Comparison of ENCODE assay signal across 20 cellular contexts in the genomic region with DNA sequence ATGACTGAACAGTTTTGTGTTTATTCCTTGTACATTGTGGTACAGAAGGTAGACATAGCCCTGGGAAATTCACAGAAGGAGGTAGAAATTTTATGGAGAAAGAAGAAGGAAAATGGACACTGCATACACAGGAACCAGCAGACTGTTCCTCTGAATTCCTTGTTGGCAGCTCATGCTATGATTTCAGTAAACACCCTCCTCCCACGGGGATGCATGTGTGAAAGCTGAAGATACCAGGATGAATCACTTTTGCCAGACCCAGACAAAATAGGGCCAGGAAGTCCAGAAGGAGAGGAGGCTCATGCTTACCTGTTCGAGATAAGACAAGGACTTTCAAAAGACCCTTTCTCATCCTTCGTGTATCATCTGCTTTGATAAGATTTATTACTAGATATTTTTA.
A peak's percentile ranks its signal among the peaks of the same experiment; 100 is the strongest.
DNase-seq lines count a peak whose midpoint lies in the region; FAIRE-seq and TF ChIP-seq lines count a peak whose summit lies in the region.
"Had no signal": no experiment of that assay in that cellular context is flagged by ENCODE, and none has a peak within 500 bp of the region (broad histone marks: within the 10 kb centered on the region; RNA-seq: fewer than 3 reads in every experiment).

No MANE protein-coding gene starts in this region.

- no peak overlapping the region for H3K27ac ChIP-seq in GM23248
- H3K27ac ChIP-seq in astrocyte (ENCODE audit: low read depth, low read length) = peak overlapping the region; percentile 68
- H3K27ac ChIP-seq: testis had no signal

- WGBS in GM23248 (ENCODE audit: low coverage in 1 of 2, low lambda C conversion rate in 2 of 2, missing lambda C conversion rate in 2 of 2), 2 experiments = 26 to 30% methylated on average over 3 of the region's 3 CpGs

- FAIRE-seq in astrocyte (lab: Jason Lieb, UNC) = no peak
- FAIRE-seq: kidney had no signal

- peaks cover 46% of the 10 kb centered on the region for H3K4me1 Mint-ChIP-seq in astrocyte (ENCODE audit: low read depth, unreplicated experiment)

- H3K9me3 ChIP-seq in GM23248 (ENCODE audit: low read depth) = no peaks in the 10 kb centered on the region
- no peaks in the 10 kb centered on the region for H3K9me3 ChIP-seq in astrocyte (ENCODE audit: insufficient read depth, low read depth, low read length)
- H3K9me3 ChIP-seq: testis had no signal

- no peak overlapping the region for H2AFZ ChIP-seq in GM23248
- no peak overlapping the region for H2AFZ ChIP-seq in astrocyte (ENCODE audit: low read depth, low read length)

- H3K4me1 ChIP-seq in GM23248 (ENCODE audit: insufficient read depth) = no peaks in the 10 kb centered on the region
- H3K4me1 ChIP-seq in astrocyte (ENCODE audit: insufficient read depth, low read length) = peaks cover 39% of the 10 kb centered on the region
- H3K4me1 ChIP-seq: testis had no signal

- TF ChIP-seq CTCF in astrocyte (IDR thresholded peaks at IDR 0.05; ENCODE audit: insufficient read depth, low read depth, low read length) (no peak), fibroblast of villous mesenchyme (IDR thresholded peaks at IDR 0.05; ENCODE audit: insufficient read depth, low read depth, low read length) (no peak)

- H3K9me3 Mint-ChIP-seq in astrocyte (ENCODE audit: unreplicated experiment) = peaks cover 2% of the 10 kb centered on the region
- H3K9me3 Mint-ChIP-seq: activated CD4-positive, alpha-beta memory T cell treated with anti-CD3 and anti-CD28 coated beads, Interleukin-2, amount 10 ng/mL, durations not matched to agents 7 days and 5 days; activated naive CD8-positive, alpha-beta T cell treated with anti-CD3 and anti-CD28 coated beads for 36 hours had no signal

- peaks cover 5% of the 10 kb centered on the region for H3K27me3 Mint-ChIP-seq in astrocyte (ENCODE audit: low read depth, unreplicated experiment)

- H4K20me1 ChIP-seq in GM23248 (ENCODE audit: insufficient read depth) (no peaks in the 10 kb centered on the region), astrocyte (ENCODE audit: insufficient read depth, low read length) (no peaks in the 10 kb centered on the region)

- H3K36me3 ChIP-seq in GM23248 (ENCODE audit: low read depth) = no peaks in the 10 kb centered on the region
- H3K36me3 ChIP-seq in astrocyte (ENCODE audit: insufficient read depth, low read length) = no peaks in the 10 kb centered on the region

- H3K27me3 ChIP-seq in GM23248 (replicated peaks; ENCODE audit: insufficient read depth) (peaks cover 9% of the 10 kb centered on the region; the same call in 1 of the 2 replicates), astrocyte (ENCODE audit: insufficient read depth, low read length) (peaks cover 5% of the 10 kb centered on the region)
- H3K27me3 ChIP-seq: testis had no signal

- H3K4me3 ChIP-seq in GM23248 (no peak overlapping the region), astrocyte (ENCODE audit: insufficient read depth, low read depth, low read length) (no peak overlapping the region), fibroblast of villous mesenchyme (ENCODE audit: low read depth, low read length) (no peak overlapping the region)
- H3K4me3 ChIP-seq: testis had no signal

- DNase-seq in GM23248 = peak; percentile 74
- no peak for DNase-seq in astrocyte (ENCODE audit: low read depth)
- peak; percentile 1 for DNase-seq in fibroblast of villous mesenchyme (ENCODE audit: low read depth)
- peak; percentile 23 for DNase-seq in renal cortical epithelial cell (ENCODE audit: low read depth)
- DNase-seq in SIG-M5 (lab: John Stamatoyannopoulos, UW) = no peak
- DNase-seq in activated CD8-positive, alpha-beta memory T cell treated with anti-CD3 and anti-CD28 coated beads, Interleukin-2, amount 50 U/mL, for 4 hours = no peak
- DNase-seq in NCI-H1417 treated with DMSO at 0.1 percent for 48 hours (lab: John Stamatoyannopoulos, UW) = no peak
- DNase-seq in EL = no peak
- DNase-seq: activated CD4-positive, alpha-beta memory T cell treated with anti-CD3 and anti-CD28 coated beads, Interleukin-2, amount 10 ng/mL, durations not matched to agents 7 days and 5 days; activated naive CD8-positive, alpha-beta T cell treated with anti-CD3 and anti-CD28 coated beads for 36 hours; activated T-cell treated with anti-CD3 and anti-CD28 coated beads, Interleukin-2, amount 50 U/mL, for 48 hours; cerebellar nuclear complex; DMS 273 treated with DMSO at 0.1 percent for 48 hours; kidney; NCI-H2081; NCI-H524 treated with DMSO at 0.1 percent for 48 hours; nucleus accumbens; stimulated activated CD4-positive, alpha-beta T cell treated with anti-CD3 and anti-CD28 coated beads, Interleukin-4, amount 100 ng/mL, for 1 hour; stimulated activated CD8-positive, alpha-beta memory T cell treated with anti-CD3 and anti-CD28 coated beads, Interleukin-4, amount 100 ng/mL, for 48 hours; testis had no signal

- H3K79me2 ChIP-seq in GM23248 (ENCODE audit: insufficient read depth) = no peaks in the 10 kb centered on the region
- H3K79me2 ChIP-seq in astrocyte (ENCODE audit: insufficient read depth, low read length) = no peaks in the 10 kb centered on the region

- H3K4me3 Mint-ChIP-seq in astrocyte (ENCODE audit: unreplicated experiment) = no peak overlapping the region
- H3K4me3 Mint-ChIP-seq: activated CD4-positive, alpha-beta memory T cell treated with anti-CD3 and anti-CD28 coated beads, Interleukin-2, amount 10 ng/mL, durations not matched to agents 7 days and 5 days; activated naive CD8-positive, alpha-beta T cell treated with anti-CD3 and anti-CD28 coated beads for 36 hours had no signal

- H3K9ac ChIP-seq in GM23248 (no peak overlapping the region), astrocyte (ENCODE audit: low read length) (no peak overlapping the region)

- peaks cover 4% of the 10 kb centered on the region; the same call in 1 of the 2 replicates for H3F3A ChIP-seq in GM23248 (ENCODE audit: insufficient read depth)

- peak overlapping the region; percentile 66 for H3K27ac Mint-ChIP-seq in astrocyte (ENCODE audit: unreplicated experiment)
- H3K27ac Mint-ChIP-seq: activated CD4-positive, alpha-beta memory T cell treated with anti-CD3 and anti-CD28 coated beads, Interleukin-2, amount 10 ng/mL, durations not matched to agents 7 days and 5 days; activated naive CD8-positive, alpha-beta T cell treated with anti-CD3 and anti-CD28 coated beads for 36 hours had no signal

- no peaks in the 10 kb centered on the region for H3K9me2 ChIP-seq in GM23248 (ENCODE audit: insufficient read depth)

- in situ Hi-C loops in GM23248 (cut with MboI) = no loop called here

- H3K4me2 ChIP-seq in GM23248 (ENCODE audit: unreplicated experiment) (no peak overlapping the region), astrocyte (ENCODE audit: low read length) (peak overlapping the region; percentile 43)

- no peaks in the 10 kb centered on the region for H3K36me3 Mint-ChIP-seq in astrocyte (ENCODE audit: low read depth, unreplicated experiment)
- H3K36me3 Mint-ChIP-seq: activated naive CD8-positive, alpha-beta T cell treated with anti-CD3 and anti-CD28 coated beads for 36 hours had no signal

Comparison
In these comparisons a context has a peak if more than half of its experiments do, and no peak if none do; other contexts are left out.
1. DNase-seq: peak in GM23248 (single experiment), fibroblast of villous mesenchyme (single experiment) and renal cortical epithelial cell (single experiment); none in astrocyte (single experiment), SIG-M5 (single experiment), activated CD8-positive, alpha-beta memory T cell treated with anti-CD3 and anti-CD28 coated beads, Interleukin-2, amount 50 U/mL, for 4 hours (single experiment), NCI-H1417 treated with DMSO at 0.1 percent for 48 hours (single experiment) and EL (single experiment).